11 cellular contexts compared by ENCODE assay signal in genomic region chr5:34043099-34043876, GRCh38. TPM values are rescaled to one million over a fixed set of nuclear protein-coding genes. Genes with fewer than 3 reads are reported as not detected.
A peak's percentile ranks its signal among the peaks of the same experiment; 100 is the strongest.
DNase-seq lines count a peak whose midpoint lies in the region; ATAC-seq and TF ChIP-seq lines count a peak whose summit lies in the region.
"Had no signal": no experiment of that assay in that cellular context is flagged by ENCODE, and none has a peak within 500 bp of the region (broad histone marks: within the 10 kb centered on the region; RNA-seq: fewer than 3 reads in every experiment).

C1QTNF3 (minus strand) TSS chr5:34043213; CDS start chr5:34043125, 88 bp downstream.

- no peaks in the 10 kb centered on the region for H3K79me2 ChIP-seq in parathyroid adenoma

- H3K9ac ChIP-seq in parathyroid adenoma = no peak within 1 kb of the TSS

- peak within 1 kb of the TSS; percentile 41 for H2AFZ ChIP-seq in parathyroid adenoma

- peak in 5 of 8 donors; percentile 13 to 51 (median 29) for ATAC-seq in heart right ventricle
- no peak for ATAC-seq in HG02852 (IDR thresholded peaks at IDR 0.05; ENCODE audit: unreplicated experiment)
- ATAC-seq in HG02588 (IDR thresholded peaks at IDR 0.05; ENCODE audit: unreplicated experiment) = no peak

- no peak within 1 kb of the TSS for H3K27ac Mint-ChIP-seq in chondrocyte (ENCODE audit: unreplicated experiment)
- H3K27ac Mint-ChIP-seq: dendritic cell treated with granulocyte-macrophage colony-stimulating factor and Interleukin-4, amounts not matched to agents 40 ng/mL and 50 ng/mL, for 4 days; progenitor cell of endocrine pancreas had no signal

- H3K27me3 ChIP-seq in heart right ventricle (no peaks in the 10 kb centered on the region), parathyroid adenoma (ENCODE audit: control insufficient read depth, insufficient read depth, low read length) (no peaks in the 10 kb centered on the region)

- H3K4me2 ChIP-seq in parathyroid adenoma (ENCODE audit: low read length) = peak within 1 kb of the TSS; percentile 45

- H3K4me1 Mint-ChIP-seq in chondrocyte (ENCODE audit: low read depth) = peaks cover 51% of the 10 kb centered on the region

- H3K9me3 ChIP-seq in heart right ventricle (no peaks in the 10 kb centered on the region), parathyroid adenoma (ENCODE audit: control insufficient read depth, low read length) (no peaks in the 10 kb centered on the region)

- no peaks in the 10 kb centered on the region for H3K27me3 Mint-ChIP-seq in chondrocyte (ENCODE audit: low read depth)
- H3K27me3 Mint-ChIP-seq: dendritic cell treated with granulocyte-macrophage colony-stimulating factor and Interleukin-4, amounts not matched to agents 40 ng/mL and 50 ng/mL, for 4 days; progenitor cell of endocrine pancreas had no signal

- H3K36me3 Mint-ChIP-seq in chondrocyte (ENCODE audit: low read depth) = no peaks in the 10 kb centered on the region

- TF ChIP-seq CTCF in heart right ventricle (IDR thresholded peaks at IDR 0.05) (no peak), parathyroid adenoma (IDR thresholded peaks at IDR 0.05) (no peak), chondrocyte (IDR thresholded peaks at IDR 0.05) (no peak)

- H3K4me1 ChIP-seq in heart right ventricle (peaks cover 10 to 64% (median 35%) of the 10 kb centered on the region in 9 donors), parathyroid adenoma (peaks cover 12% of the 10 kb centered on the region)

- WGBS in heart right ventricle, 2 donors = 48 to 50% methylated on average over 10 of the region's 10 CpGs

- intact Hi-C loops in heart right ventricle (cut with DNase I) = no loop called here

- H3K4me3 Mint-ChIP-seq in chondrocyte (ENCODE audit: unreplicated experiment) = no peak within 1 kb of the TSS
- H3K4me3 Mint-ChIP-seq: dendritic cell treated with granulocyte-macrophage colony-stimulating factor and Interleukin-4, amounts not matched to agents 40 ng/mL and 50 ng/mL, for 4 days had no signal

- H3K4me3 ChIP-seq in heart right ventricle (no peak within 1 kb of the TSS), parathyroid adenoma (ENCODE audit: low read depth, low read length) (no peak within 1 kb of the TSS)

- DNase-seq in AG08395 (ENCODE audit: low spot score) = peak; percentile 21
- DNase-seq in SKM-1 (lab: John Stamatoyannopoulos, UW; ENCODE audit: unreplicated experiment) = peak; percentile 19
- DNase-seq in heart right ventricle = no peak
- no peak for DNase-seq in chondrocyte (ENCODE audit: low spot score)
- no peak for DNase-seq in OCI-M2 (lab: John Stamatoyannopoulos, UW; ENCODE audit: unreplicated experiment)
- DNase-seq: NCI-H1105 treated with DMSO at 0.1 percent for 48 hours had no signal

- no peaks in the 10 kb centered on the region for H3K36me3 ChIP-seq in heart right ventricle
- H3K36me3 ChIP-seq in parathyroid adenoma (ENCODE audit: control insufficient read depth, insufficient read depth, low read length) = no peaks in the 10 kb centered on the region

- peak within 1 kb of the TSS in 3 of 10 donors; percentile 7 to 62 (median 51) for H3K27ac ChIP-seq in heart right ventricle
- no peak within 1 kb of the TSS for H3K27ac ChIP-seq in parathyroid adenoma

- no peaks in the 10 kb centered on the region for H3K9me3 Mint-ChIP-seq in chondrocyte (ENCODE audit: low read depth)
- H3K9me3 Mint-ChIP-seq: dendritic cell treated with granulocyte-macrophage colony-stimulating factor and Interleukin-4, amounts not matched to agents 40 ng/mL and 50 ng/mL, for 4 days had no signal

RNA-seq across cellular contexts. Expression of gene C1QTNF3, which starts in this region (rescaled TPM):
- total RNA-seq in heart right ventricle (1 to 10 TPM in 8 of 10 donors, under 1 TPM in 2; 0.56 to 3.2 (median 1.3) TPM), chondrocyte (1.5 to 2.6 TPM (median 2.1 TPM) in 3 replicates)
- 1 to 10 TPM in 1 of 2 donors, under 1 TPM in 1; 0.51 to 6.3 TPM for polyA plus RNA-seq in heart right ventricle

Comparison
In these comparisons a context has a peak if more than half of its experiments do, and no peak if none do; other contexts are left out.
1. DNase-seq: peak in AG08395 (single experiment) and SKM-1 (single experiment); none in heart right ventricle (0 of 2), chondrocyte (single experiment) and OCI-M2 (single experiment).
2. ATAC-seq: peak in heart right ventricle (5 of 8); none in HG02852 (single experiment) and HG02588 (single experiment).